17 cellular contexts compared by ENCODE assay signal in the genomic region with DNA sequence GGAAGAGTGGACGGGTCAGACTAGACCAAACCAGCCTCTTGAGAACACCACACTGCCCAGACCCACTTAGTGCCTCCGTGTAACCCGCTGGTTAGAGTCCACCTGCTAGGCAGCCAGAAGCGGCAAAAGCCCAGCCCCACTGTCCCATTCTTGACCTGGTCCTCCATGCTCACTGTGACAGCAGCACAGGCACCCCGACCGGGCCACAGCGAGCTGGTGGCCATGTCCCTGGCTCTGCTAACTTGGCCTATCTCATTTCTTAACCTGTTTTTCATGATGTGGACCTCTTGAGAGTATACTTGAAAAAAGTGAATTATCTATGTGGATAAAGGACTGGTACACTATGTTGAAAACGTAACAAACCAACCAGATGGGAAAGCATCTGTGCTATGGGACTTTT. TPM values are rescaled to one million over a fixed set of nuclear protein-coding genes. Genes with fewer than 3 reads are reported as not detected.
A peak's percentile ranks its signal among the peaks of the same experiment; 100 is the strongest.
DNase-seq lines count a peak whose midpoint lies in the region; ATAC-seq, FAIRE-seq and TF ChIP-seq lines count a peak whose summit lies in the region.
"Had no signal": no experiment of that assay in that cellular context is flagged by ENCODE, and none has a peak within 500 bp of the region (broad histone marks: within the 10 kb centered on the region; RNA-seq: fewer than 3 reads in every experiment).

No MANE protein-coding gene starts in this region.

- intact Hi-C loops in HepG2 (cut with micrococcal nuclease; ENCODE audit: unreplicated experiment) (loop anchor here (5.0 kb wide), 1 partner anchor 293 kb away; no protein-coding TSS in a partner anchor), right lobe of liver (cut with DNase I) (no loop called here)

- TF ChIP-seq RAD21 in HepG2 (CRISPR knock-in tag; IDR thresholded peaks at IDR 0.05) = no peak

- POLR2A ChIA-PET in HepG2 (lab: Yijun Ruan, JAX) = interaction anchor here (0.5 kb wide), 1 partner anchor 314 kb away, joined by 3 read pairs; no protein-coding TSS in a partner anchor

- H4K20me1 ChIP-seq in HepG2 (ENCODE audit: insufficient read depth, low read length) = no peaks in the 10 kb centered on the region

- H3K27me3 ChIP-seq in HepG2 (ENCODE audit: control insufficient read depth in 1 of 2, insufficient read depth in 2 of 2, low read length in 2 of 2) = no peaks in the 10 kb centered on the region
- H3K27me3 ChIP-seq in right lobe of liver = no peaks in the 10 kb centered on the region

- WGBS in HepG2 (ENCODE audit: low lambda C conversion rate) = 89% methylated on average over 8 of the region's 8 CpGs
- 84% methylated on average over 3 of the region's 8 CpGs for WGBS in right lobe of liver (ENCODE audit: insufficient coverage, low coverage, low lambda C conversion rate, missing lambda C conversion rate)

- TF ChIP-seq EP300 in HepG2 (IDR thresholded peaks at IDR 0.05; ENCODE audit: low read depth in 2 of 2, low read length in 2 of 2) = no peak
- no peak for TF ChIP-seq EP300 in HepG2 (CRISPR knock-in tag; IDR thresholded peaks at IDR 0.05; ENCODE audit: borderline replicate concordance)

- no peak overlapping the region for H3K9ac ChIP-seq in HepG2 (ENCODE audit: insufficient read depth, low read depth, low read length)
- H3K9ac ChIP-seq: BLaER1 treated with 17β-estradiol and CSF1 and Interleukin-3, amounts not matched to agents 10 nM and 100 nM had no signal

- no peaks in the 10 kb centered on the region for H3K9me3 Mint-ChIP-seq in stimulated activated effector memory CD8-positive, alpha-beta T cell treated with anti-CD3 and anti-CD28 coated beads, Interleukin-12 subunit alpha, Interleukin-12 subunit beta, amount 100 ng/mL, for 72 hours
- no peaks in the 10 kb centered on the region for H3K9me3 Mint-ChIP-seq in activated T-helper 17 cell treated with anti-CD3 and anti-CD28 coated beads, Interleukin-2, amount 50 U/mL, for 72 hours
- H3K9me3 Mint-ChIP-seq: CD8-positive, alpha-beta memory T cell; GM23338 had no signal

- CTCF ChIA-PET in HepG2 (lab: Yijun Ruan, JAX; ENCODE audit: low intra/inter-chr PET ratio, low total read pairs) = no interaction called here

- no peaks in the 10 kb centered on the region for H3K79me2 ChIP-seq in HepG2 (ENCODE audit: insufficient read depth, low read length)

- H3K27ac ChIP-seq in HepG2 (ENCODE audit: extremely low read length, insufficient read depth, low read length) (no peak overlapping the region), right lobe of liver (no peak overlapping the region)
- H3K27ac ChIP-seq: BLaER1 treated with 17β-estradiol and CSF1 and Interleukin-3, amounts not matched to agents 10 nM and 100 nM had no signal

- no peaks in the 10 kb centered on the region for H3K9me3 ChIP-seq in HepG2 (ENCODE audit: low read length)
- no peaks in the 10 kb centered on the region for H3K9me3 ChIP-seq in right lobe of liver
- H3K9me3 ChIP-seq: BLaER1 treated with 17β-estradiol and CSF1 and Interleukin-3, amounts not matched to agents 10 nM and 100 nM had no signal

- H3K4me3 Mint-ChIP-seq in stimulated activated effector memory CD8-positive, alpha-beta T cell treated with anti-CD3 and anti-CD28 coated beads, Interleukin-12 subunit alpha, Interleukin-12 subunit beta, amount 100 ng/mL, for 72 hours = no peak overlapping the region
- no peak overlapping the region for H3K4me3 Mint-ChIP-seq in activated T-helper 17 cell treated with anti-CD3 and anti-CD28 coated beads, Interleukin-2, amount 50 U/mL, for 72 hours
- H3K4me3 Mint-ChIP-seq: B cell had no signal

- no peak overlapping the region for H3K4me2 ChIP-seq in HepG2 (ENCODE audit: low read depth, low read length)

- H3K27me3 Mint-ChIP-seq in activated T-helper 17 cell treated with anti-CD3 and anti-CD28 coated beads, Interleukin-2, amount 50 U/mL, for 72 hours = no peaks in the 10 kb centered on the region

- TF ChIP-seq CTCF in HepG2 (CRISPR knock-in tag; IDR thresholded peaks at IDR 0.05) = no peak
- TF ChIP-seq CTCF in right lobe of liver (IDR thresholded peaks at IDR 0.05) = no peak

- no peak overlapping the region for H2AFZ ChIP-seq in HepG2 (ENCODE audit: low read length)

- no peak for TF ChIP-seq POLR2A in HepG2 (IDR thresholded peaks at IDR 0.05; ENCODE audit: insufficient read depth in 1 of 2, low read depth in 2 of 2, low read length in 2 of 2)
- TF ChIP-seq POLR2A in right lobe of liver (IDR thresholded peaks at IDR 0.05) = no peak

- no TSS peak for BruUV-seq in HepG2 (replicated peaks; lab: Mats Ljungman, UMichigan)

- peaks cover 38% of the 10 kb centered on the region for H3K4me1 Mint-ChIP-seq in stimulated activated effector memory CD8-positive, alpha-beta T cell treated with anti-CD3 and anti-CD28 coated beads, Interleukin-12 subunit alpha, Interleukin-12 subunit beta, amount 100 ng/mL, for 72 hours
- peaks cover 6% of the 10 kb centered on the region for H3K4me1 Mint-ChIP-seq in activated T-helper 17 cell treated with anti-CD3 and anti-CD28 coated beads, Interleukin-2, amount 50 U/mL, for 72 hours

- H3K4me1 ChIP-seq in HepG2 (ENCODE audit: insufficient read depth, low read length) = 0 out of 2 replicates have a peak, but pooled peaks cover 7% of the 10 kb centered on the region
- no peaks in the 10 kb centered on the region for H3K4me1 ChIP-seq in right lobe of liver

- H3K27ac Mint-ChIP-seq in stimulated activated effector memory CD8-positive, alpha-beta T cell treated with anti-CD3 and anti-CD28 coated beads, Interleukin-12 subunit alpha, Interleukin-12 subunit beta, amount 100 ng/mL, for 72 hours = peak overlapping the region; percentile 38
- H3K27ac Mint-ChIP-seq in activated T-helper 17 cell treated with anti-CD3 and anti-CD28 coated beads, Interleukin-2, amount 50 U/mL, for 72 hours = no peak overlapping the region
- H3K27ac Mint-ChIP-seq: B cell, GM23338 had no signal

- no peak for FAIRE-seq in HepG2 (lab: Jason Lieb, UNC)
- FAIRE-seq: D721Med, H54 had no signal

- H3K4me3 ChIP-seq in HepG2 (replicated peaks in 1 of 3; ENCODE audit: insufficient read depth in 1 of 3, low read depth in 2 of 3, low read length in 3 of 3) (no peak overlapping the region), right lobe of liver (no peak overlapping the region)
- H3K4me3 ChIP-seq: BLaER1 treated with 17β-estradiol and CSF1 and Interleukin-3, amounts not matched to agents 10 nM and 100 nM had no signal

- H3K36me3 ChIP-seq in HepG2 (replicated peaks in 1 of 2; ENCODE audit: control insufficient read depth in 1 of 2, insufficient read depth in 2 of 2, low read length in 2 of 2) (no peaks in the 10 kb centered on the region; a peak in 1 of 5 replicates), right lobe of liver (no peaks in the 10 kb centered on the region)

- ATAC-seq in HepG2 (peak; percentile 5; the same call in 1 of the 3 replicates), right lobe of liver (no peak), esophagus mucosa (no peak)
- ATAC-seq in stimulated activated effector memory CD8-positive, alpha-beta T cell treated with anti-CD3 and anti-CD28 coated beads, Interleukin-12 subunit alpha, Interleukin-12 subunit beta, amount 100 ng/mL, for 72 hours = no peak
- no peak for ATAC-seq in activated T-helper 17 cell treated with anti-CD3 and anti-CD28 coated beads, Interleukin-2, amount 50 U/mL, for 72 hours (replicated peaks)

- DNase-seq in HepG2 (ENCODE audit: low spot score) (no peak), right lobe of liver (no peak), mesenteric fat pad (ENCODE audit: low spot score) (peak; percentile 49), NCI-H446 (lab: John Stamatoyannopoulos, UW) (no peak)
- DNase-seq in stimulated activated effector memory CD8-positive, alpha-beta T cell treated with anti-CD3 and anti-CD28 coated beads, Interleukin-12 subunit alpha, Interleukin-12 subunit beta, amount 100 ng/mL, for 72 hours (ENCODE audit: low spot score in 2 of 2) = no peak
- DNase-seq: CD8-positive, alpha-beta memory T cell; COR-L47; GDM1; HCEC 1CT had no signal

- in situ Hi-C loops in HepG2 (cut with HindIII; ENCODE audit: extremely low pct_ligation_motif_present, low pct_unique_long_range_greater_than_20kb) = loop anchor here (25.0 kb wide), 1 partner anchor 303 kb away; no protein-coding TSS in a partner anchor

- no peaks in the 10 kb centered on the region for H3K36me3 Mint-ChIP-seq in stimulated activated effector memory CD8-positive, alpha-beta T cell treated with anti-CD3 and anti-CD28 coated beads, Interleukin-12 subunit alpha, Interleukin-12 subunit beta, amount 100 ng/mL, for 72 hours
- no peaks in the 10 kb centered on the region for H3K36me3 Mint-ChIP-seq in activated T-helper 17 cell treated with anti-CD3 and anti-CD28 coated beads, Interleukin-2, amount 50 U/mL, for 72 hours (ENCODE audit: low read depth)
- H3K36me3 Mint-ChIP-seq: CD8-positive, alpha-beta memory T cell had no signal

TF ChIP-seq in PFSK-1, 5 proteins besides CTCF, POLR2A, EP300 and RAD21 (continues in another document):
- TF ChIP-seq POLR2AphosphoS5 (IDR thresholded peaks at IDR 0.05; ENCODE audit: low read depth, low read length) = 0 out of 2 replicates have a peak, but pooled peaks have one; percentile 5

RNA-seq across cellular contexts. Expression of a gene that starts 44.9 kb away (rescaled TPM):
- total RNA-seq in HepG2 (2016; rRNA removed; fragmentation: Illumina TruSeq; extraction: Trizol) (42.1 and 59.1 TPM in 2 replicates), right lobe of liver (10 to 100 TPM; 11.3 to 14.0 (median 12.5) TPM), mesenteric fat pad (27.3 TPM), esophagus mucosa (12.9 TPM)
- total RNA-seq in HepG2 (2016; cell fraction: cytosol; rRNA removed; fragmentation: Illumina TruSeq; extraction: Trizol; ENCODE audit: low read depth) = 32.4 and 35.6 TPM in 2 replicates
- total RNA-seq in HepG2 (2016; cell fraction: insoluble cytoplasmic fraction; rRNA removed; fragmentation: Illumina TruSeq; extraction: Trizol) = 41.0 and 60.9 TPM in 2 replicates
- 29.2 and 32.9 TPM in 2 replicates for total RNA-seq in HepG2 (2016; cell fraction: membrane; rRNA removed; fragmentation: Illumina TruSeq; extraction: Trizol)
- 66.4 and 75.5 TPM in 2 replicates for total RNA-seq in HepG2 (2016; cell fraction: nucleus; rRNA removed; fragmentation: Illumina TruSeq; extraction: Trizol)
- polyA plus RNA-seq in HepG2 (2011; rRNA removed) = 105 and 108 TPM in 2 replicates
- polyA plus RNA-seq in HepG2 (2011; cell fraction: cytosol; rRNA removed) = 53.2 and 89.4 TPM in 2 replicates
- 65.7 and 85.9 TPM in 2 replicates for polyA plus RNA-seq in HepG2 (2011; cell fraction: nucleus; rRNA removed)
- 99.1 and 106 TPM in 2 replicates for polyA plus RNA-seq in HepG2 (2012)
- 2.2 and 2.6 TPM in 2 replicates for polyA plus RNA-seq in HepG2 (2016; cell fraction: cytosol; fragmentation: Illumina TruSeq; extraction: Trizol; ENCODE audit: low read depth)
- polyA plus RNA-seq in HepG2 (2016; cell fraction: insoluble cytoplasmic fraction; fragmentation: Illumina TruSeq; extraction: Trizol; ENCODE audit: low read depth) = 31.8 and 32.9 TPM in 2 replicates
- polyA plus RNA-seq in HepG2 (2016; cell fraction: membrane; fragmentation: Illumina TruSeq; extraction: Trizol; ENCODE audit: low read depth) = 8.5 and 9.3 TPM in 2 replicates
- 140 and 144 TPM in 2 replicates for polyA plus RNA-seq in HepG2 (2016; cell fraction: nucleus; fragmentation: Illumina TruSeq; extraction: Trizol; ENCODE audit: insufficient read depth, low read depth)
- polyA minus RNA-seq in HepG2 (2011; rRNA and poly(A)+ RNA removed; ENCODE audit: low replicate concordance) = 13.5 and 115 TPM in 2 replicates
- 82.7 and 108 TPM in 2 replicates for polyA minus RNA-seq in HepG2 (2011; cell fraction: cytosol; rRNA and poly(A)+ RNA removed)
- 78.4 and 93.9 TPM in 2 replicates for polyA minus RNA-seq in HepG2 (2011; cell fraction: nucleus; rRNA and poly(A)+ RNA removed)
- 23.3 TPM for polyA plus RNA-seq in PFSK-1 (2012; ENCODE audit: insufficient read length, low read depth)
- 10 to 100 TPM; 11.8 to 16.4 TPM for total RNA-seq in activated T-helper 17 cell treated with anti-CD3 and anti-CD28 coated beads, Interleukin-2, amount 50 U/mL, for 72 hours
